In the genomic region with DNA sequence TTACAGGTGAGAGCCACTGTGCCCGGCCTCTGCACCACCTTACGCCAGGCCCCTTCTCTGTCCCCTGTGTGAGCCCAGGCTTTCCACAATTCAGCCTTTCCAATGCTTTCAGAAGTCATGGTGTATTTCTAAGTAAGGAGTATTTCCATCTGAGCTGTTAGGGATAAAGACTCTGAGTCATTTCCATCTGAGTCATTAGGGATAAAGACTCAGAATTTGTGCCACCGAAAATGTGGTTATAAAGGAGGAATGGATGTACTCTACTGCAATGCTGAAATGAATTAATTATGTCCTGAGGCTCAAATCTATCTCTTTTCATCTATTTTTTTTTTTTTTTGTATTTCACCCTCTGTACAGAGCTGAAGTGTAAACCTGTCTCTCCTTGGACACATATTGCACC, we compare ENCODE assay signal across 11 cellular contexts.
DNase-seq lines count a peak whose midpoint lies in the region; ATAC-seq and TF ChIP-seq lines count a peak whose summit lies in the region.
"Had no signal": no experiment of that assay in that cellular context is flagged by ENCODE, and none has a peak within 500 bp of the region (broad histone marks: within the 10 kb centered on the region; RNA-seq: fewer than 3 reads in every experiment).

No MANE protein-coding gene starts in this region.

- H3K4me3 Mint-ChIP-seq in activated CD8-positive, alpha-beta memory T cell treated with anti-CD3 and anti-CD28 coated beads, Interleukin-2, amount 10 ng/mL, durations not matched to agents 7 days and 5 days, result peak overlapping the region; percentile 78
- no peak overlapping the region for H3K4me3 Mint-ChIP-seq in chondrocyte (ENCODE audit: unreplicated experiment)

- CTCF ChIA-PET in activated CD8-positive, alpha-beta memory T cell treated with anti-CD3 and anti-CD28 coated beads, Interleukin-2, amount 10 ng/mL, durations not matched to agents 7 days and 5 days (lab: Charles Lee), result no interaction called here

- DNase-seq in activated CD8-positive, alpha-beta memory T cell treated with anti-CD3 and anti-CD28 coated beads, Interleukin-2, amount 10 ng/mL, durations not matched to agents 7 days and 5 days, result no peak
- DNase-seq in activated CD8-positive, alpha-beta memory T cell treated with anti-CD3 and anti-CD28 coated beads for 24 hours, result no peak
- DNase-seq in NCI-H226 (peak; percentile 70), amniotic epithelial cell (ENCODE audit: low read depth) (peak; percentile 80), renal cortical epithelial cell (ENCODE audit: low read depth) (peak; percentile 2), chondrocyte (ENCODE audit: low spot score) (no peak)
- DNase-seq: DMS79, NCI-H2081, nucleus accumbens had no signal

- no peaks in the 10 kb centered on the region for H3K27me3 Mint-ChIP-seq in activated CD8-positive, alpha-beta memory T cell treated with anti-CD3 and anti-CD28 coated beads, Interleukin-2, amount 10 ng/mL, durations not matched to agents 7 days and 5 days
- no peaks in the 10 kb centered on the region for H3K27me3 Mint-ChIP-seq in chondrocyte (ENCODE audit: low read depth)

- H3K4me1 Mint-ChIP-seq in activated CD8-positive, alpha-beta memory T cell treated with anti-CD3 and anti-CD28 coated beads, Interleukin-2, amount 10 ng/mL, durations not matched to agents 7 days and 5 days, result peaks cover 42% of the 10 kb centered on the region
- no peaks in the 10 kb centered on the region for H3K4me1 Mint-ChIP-seq in chondrocyte (ENCODE audit: low read depth)

- peak overlapping the region; percentile 96 for H3K27ac Mint-ChIP-seq in activated CD8-positive, alpha-beta memory T cell treated with anti-CD3 and anti-CD28 coated beads, Interleukin-2, amount 10 ng/mL, durations not matched to agents 7 days and 5 days
- no peak overlapping the region for H3K27ac Mint-ChIP-seq in chondrocyte (ENCODE audit: unreplicated experiment)

- H3K36me3 Mint-ChIP-seq in activated CD8-positive, alpha-beta memory T cell treated with anti-CD3 and anti-CD28 coated beads, Interleukin-2, amount 10 ng/mL, durations not matched to agents 7 days and 5 days, result peaks cover 6% of the 10 kb centered on the region
- no peaks in the 10 kb centered on the region for H3K36me3 Mint-ChIP-seq in chondrocyte (ENCODE audit: low read depth)

- TF ChIP-seq CTCF in chondrocyte (IDR thresholded peaks at IDR 0.05), result no peak

- ATAC-seq in activated CD8-positive, alpha-beta memory T cell treated with anti-CD3 and anti-CD28 coated beads, Interleukin-2, amount 10 ng/mL, durations not matched to agents 7 days and 5 days, result no peak
- ATAC-seq in HG02970 (IDR thresholded peaks at IDR 0.05; ENCODE audit: low FRiP score, unreplicated experiment), result no peak
- ATAC-seq in GM18520 (IDR thresholded peaks at IDR 0.05; ENCODE audit: unreplicated experiment), result no peak

- H3K9me3 Mint-ChIP-seq in activated CD8-positive, alpha-beta memory T cell treated with anti-CD3 and anti-CD28 coated beads, Interleukin-2, amount 10 ng/mL, durations not matched to agents 7 days and 5 days (ENCODE audit: low read depth), result no peaks in the 10 kb centered on the region
- peaks cover 8% of the 10 kb centered on the region for H3K9me3 Mint-ChIP-seq in chondrocyte (ENCODE audit: low read depth)

Comparison
In these comparisons a context has a peak if more than half of its experiments do, and no peak if none do; other contexts are left out.
1. DNase-seq: peak in NCI-H226 (single experiment), amniotic epithelial cell (single experiment) and renal cortical epithelial cell (single experiment); none in activated CD8-positive, alpha-beta memory T cell treated with anti-CD3 and anti-CD28 coated beads, Interleukin-2, amount 10 ng/mL, durations not matched to agents 7 days and 5 days (single experiment), activated CD8-positive, alpha-beta memory T cell treated with anti-CD3 and anti-CD28 coated beads for 24 hours (single experiment) and chondrocyte (single experiment).